14 cellular contexts compared by ENCODE assay signal in genomic region chr11:43933608-43934358, GRCh38. TPM values are rescaled to one million over a fixed set of nuclear protein-coding genes. Genes with fewer than 3 reads are reported as not detected.
DNase-seq lines count a peak whose midpoint lies in the region; ATAC-seq and TF ChIP-seq lines count a peak whose summit lies in the region.
"Had no signal": no experiment of that assay in that cellular context is flagged by ENCODE, and none has a peak within 500 bp of the region (broad histone marks: within the 10 kb centered on the region; RNA-seq: fewer than 3 reads in every experiment).

No MANE protein-coding gene starts in this region.

- CTCF ChIA-PET in Caco-2 (lab: Charles Lee), result no interaction called here

- no peaks in the 10 kb centered on the region for H3K9me3 ChIP-seq in Caco-2
- H3K9me3 ChIP-seq: A549 had no signal

- no peak overlapping the region for H3K27ac Mint-ChIP-seq in Caco-2 (ENCODE audit: unreplicated experiment)

- H3K4me3 Mint-ChIP-seq in Caco-2 (ENCODE audit: unreplicated experiment), result no peak overlapping the region

- no peaks in the 10 kb centered on the region for H3K4me1 ChIP-seq in Caco-2

- H3K27me3 ChIP-seq in Caco-2 (replicated peaks; ENCODE audit: control insufficient read depth, insufficient read depth, low read length), result no peaks in the 10 kb centered on the region; the same call in 1 of the 2 replicates
- H3K27me3 ChIP-seq: dorsolateral prefrontal cortex had no signal

- POLR2A ChIA-PET in Caco-2 (lab: Charles Lee), result no interaction called here

- peak; percentile 27 for DNase-seq in NCI-H1436 (lab: John Stamatoyannopoulos, UW)
- DNase-seq in NCI-H1436 treated with DMSO at 0.1 percent for 48 hours (lab: John Stamatoyannopoulos, UW), result no peak
- peak; percentile 82 for DNase-seq in NCI-H2171 treated with DMSO at 0.1 percent for 48 hours (lab: John Stamatoyannopoulos, UW)
- peak; percentile 76 for DNase-seq in fibroblast of mammary gland (ENCODE audit: low read depth)
- DNase-seq in sciatic nerve (ENCODE audit: low spot score), result no peak
- DNase-seq in Caco-2, result no peak
- no peak for DNase-seq in erythroblast (lab: John Stamatoyannopoulos, UW)
- DNase-seq: activated naive CD4-positive, alpha-beta T cell; dorsolateral prefrontal cortex; NCI-H1048; stimulated activated CD4-positive, alpha-beta T cell treated with anti-CD3 and anti-CD28 coated beads, Interleukin-4, amount 100 ng/mL, for 4 hours had no signal

- no peaks in the 10 kb centered on the region for H3K9me3 Mint-ChIP-seq in Caco-2 (ENCODE audit: unreplicated experiment)

- H3K4me3 ChIP-seq in fibroblast of mammary gland (ENCODE audit: control insufficient read depth, low read depth, low read length) (peak overlapping the region; percentile 10), Caco-2 (ENCODE audit: low read depth, low read length) (no peak overlapping the region)
- H3K4me3 ChIP-seq: A549 had no signal

- intact Hi-C loops in sciatic nerve (cut with DNase I) (no loop called here), Caco-2 (cut with micrococcal nuclease; ENCODE audit: unreplicated experiment) (no loop called here)

- no peak for TF ChIP-seq POLR2A in erythroblast (IDR thresholded peaks at IDR 0.05; ENCODE audit: low read length)

- peaks cover 5% of the 10 kb centered on the region for H3K36me3 Mint-ChIP-seq in Caco-2 (ENCODE audit: insufficient read depth, unreplicated experiment)

- H3K4me1 Mint-ChIP-seq in Caco-2 (ENCODE audit: low read depth, unreplicated experiment), result peaks cover 7% of the 10 kb centered on the region

- ATAC-seq in sciatic nerve (peak; percentile 81), GM19324 (IDR thresholded peaks at IDR 0.05; ENCODE audit: low FRiP score, unreplicated experiment) (no peak)
- ATAC-seq: activated CD4-positive, CD25-positive, alpha-beta regulatory T cell treated with anti-CD3 and anti-CD28 coated beads, Interleukin-2, amount 50 U/mL, for 24 hours had no signal

- peaks cover 8% of the 10 kb centered on the region for H3K27me3 Mint-ChIP-seq in Caco-2 (ENCODE audit: insufficient read depth, unreplicated experiment)

- no TSS peak for BruUV-seq in Caco-2 (replicated peaks; lab: Mats Ljungman, UMichigan)

- TF ChIP-seq CTCF in fibroblast of mammary gland (conservative IDR thresholded peaks at IDR 0.05; ENCODE audit: control insufficient read depth, insufficient read depth, low read depth, low read length), result no peak
- TF ChIP-seq CTCF in Caco-2 (IDR thresholded peaks at IDR 0.05; ENCODE audit: insufficient read depth in 1 of 2, low read depth in 1 of 2, low read length in 1 of 2, severe bottlenecking in 1 of 2, unreplicated experiment in 1 of 2), result no peak

- no peaks in the 10 kb centered on the region for H3K36me3 ChIP-seq in Caco-2 (ENCODE audit: control insufficient read depth, insufficient read depth, low read length)

RNA-seq across cellular contexts. Expression of gene C11orf96, which starts 8.7 kb away (rescaled TPM):
- total RNA-seq in sciatic nerve (66.8 TPM), Caco-2 (2022) (0.26 TPM in 1 of 2 replicates, not detected in the other)

RNA-seq across cellular contexts. Expression of gene ALKBH3, which starts 53.2 kb away (rescaled TPM):
- total RNA-seq in sciatic nerve (32.7 TPM), Caco-2 (2022) (36.8 and 42.4 TPM in 2 replicates)

Comparison
In these comparisons a context has a peak if more than half of its experiments do, and no peak if none do; other contexts are left out.
1. DNase-seq: peak in NCI-H1436 (single experiment), NCI-H2171 treated with DMSO at 0.1 percent for 48 hours (single experiment) and fibroblast of mammary gland (single experiment); none in NCI-H1436 treated with DMSO at 0.1 percent for 48 hours (single experiment), sciatic nerve (single experiment), Caco-2 (0 of 2) and erythroblast (0 of 2).
2. RNA of gene C11orf96, which starts 8.7 kb away (total RNA-seq): 66.8 TPM in sciatic nerve (single experiment); 0.26 TPM in Caco-2; every median in the first group is over 10 times any median in the second.